ENCODE assay signal across 15 cellular contexts in the genomic region with DNA sequence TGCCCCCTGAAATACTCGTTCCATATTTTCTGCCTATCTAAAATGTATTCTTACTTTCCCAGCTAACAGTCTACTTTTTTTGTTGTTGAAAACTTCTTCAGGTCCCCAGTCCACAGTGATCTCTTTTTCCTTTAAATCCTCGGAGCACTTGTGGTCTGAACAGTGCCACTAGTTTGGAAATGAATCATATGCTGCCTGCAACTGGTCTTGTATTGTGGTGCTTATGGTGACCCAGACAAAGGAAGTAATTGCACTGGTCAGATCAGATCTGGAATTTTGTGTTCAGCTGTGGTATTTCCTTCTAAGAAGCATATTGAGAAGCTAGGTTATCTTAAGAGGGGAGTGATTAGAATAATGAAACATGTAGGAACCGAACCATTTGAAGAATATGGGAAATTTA. TPM values are rescaled to one million over a fixed set of nuclear protein-coding genes. Genes with fewer than 3 reads are reported as not detected.
DNase-seq lines count a peak whose midpoint lies in the region; ATAC-seq and TF ChIP-seq lines count a peak whose summit lies in the region.
"Had no signal": no experiment of that assay in that cellular context is flagged by ENCODE, and none has a peak within 500 bp of the region (broad histone marks: within the 10 kb centered on the region; RNA-seq: fewer than 3 reads in every experiment).

No MANE protein-coding gene starts in this region.

- no peaks in the 10 kb centered on the region for H3K36me3 ChIP-seq in PC-3 (ENCODE audit: low read depth, low read length)
- H3K36me3 ChIP-seq in upper lobe of left lung, result peaks cover 0 to 11% (median 0%) of the 10 kb centered on the region in 4 donors

- H3K4me1 ChIP-seq in PC-3 (ENCODE audit: insufficient read depth, low read length) (peaks cover 21% of the 10 kb centered on the region), upper lobe of left lung (peaks cover 8 to 36% (median 17%) of the 10 kb centered on the region in 4 donors)

- H3K27me3 Mint-ChIP-seq in progenitor cell of endocrine pancreas, result no peaks in the 10 kb centered on the region

- peak overlapping the region; percentile 2 for H3K4me3 Mint-ChIP-seq in progenitor cell of endocrine pancreas (ENCODE audit: low read depth)
- H3K4me3 Mint-ChIP-seq: CD8-positive, alpha-beta T cell had no signal

- H3K36me3 Mint-ChIP-seq in progenitor cell of endocrine pancreas (ENCODE audit: insufficient read depth), result peaks cover 3% of the 10 kb centered on the region
- H3K36me3 Mint-ChIP-seq: naive B cell had no signal

- H3K4me2 ChIP-seq in PC-3 (ENCODE audit: low read length), result peak overlapping the region; percentile 87; the same call in 1 of the 2 replicates

- TF ChIP-seq POLR2A in upper lobe of left lung (IDR thresholded peaks at IDR 0.05), result peak in 1 of 4 donors; percentile 14

- H3K4me3 ChIP-seq in GM12865 (ENCODE audit: low read depth, low read length) (no peak overlapping the region), PC-3 (ENCODE audit: low read length) (no peak overlapping the region), epithelial cell of esophagus (ENCODE audit: low read length) (no peak overlapping the region), upper lobe of left lung (peak overlapping the region in 1 of 4 donors; percentile 78)

- peaks cover 25% of the 10 kb centered on the region for H3K79me2 ChIP-seq in PC-3 (ENCODE audit: low read length)

- H3K9me3 Mint-ChIP-seq in progenitor cell of endocrine pancreas (ENCODE audit: low read depth), result no peaks in the 10 kb centered on the region
- H3K9me3 Mint-ChIP-seq: CD8-positive, alpha-beta T cell; naive B cell had no signal

- no peak overlapping the region for H2AFZ ChIP-seq in PC-3 (ENCODE audit: low read length)

- H3K27ac ChIP-seq in PC-3 (ENCODE audit: low read length), result no peak overlapping the region
- peak overlapping the region in 2 of 4 donors; percentile 50 to 95 for H3K27ac ChIP-seq in upper lobe of left lung

- WGBS in upper lobe of left lung, 2 donors, result 35 to 39% methylated on average over 3 of the region's 3 CpGs

- H3K9ac ChIP-seq in PC-3 (ENCODE audit: low read length), result no peak overlapping the region

- TF ChIP-seq CTCF in GM12865 (IDR thresholded peaks at IDR 0.05; ENCODE audit: insufficient read depth, low read depth, low read length, missing control alignments), result no peak
- no peak for TF ChIP-seq CTCF in PC-3 (conservative IDR thresholded peaks at IDR 0.05; ENCODE audit: low read depth, low read length)
- TF ChIP-seq CTCF in epithelial cell of esophagus (IDR thresholded peaks at IDR 0.05; ENCODE audit: insufficient read depth, low read depth, low read length, missing control alignments), result no peak
- no peak for TF ChIP-seq CTCF in progenitor cell of endocrine pancreas (IDR thresholded peaks at IDR 0.05; ENCODE audit: unreplicated experiment)
- no peak for TF ChIP-seq CTCF in upper lobe of left lung (IDR thresholded peaks at IDR 0.05)

- BruUV-seq in PC-3 (replicated peaks; lab: Mats Ljungman, UMichigan), result no TSS peak

- POLR2A ChIA-PET in PC-3 (lab: Charles Lee; ENCODE audit: unreplicated experiment), result no interaction called here

- no peaks in the 10 kb centered on the region for H3K9me2 ChIP-seq in PC-3 (replicated peaks; ENCODE audit: low read length)

- ATAC-seq in PC-3, result no peak
- ATAC-seq in left cardiac atrium, result no peak
- no peak for ATAC-seq in upper lobe of left lung (ENCODE audit: low FRiP score in 2 of 2)
- ATAC-seq: CD8-positive, alpha-beta T cell; esophagus mucosa had no signal

- peak overlapping the region; percentile 76 for H3K27ac Mint-ChIP-seq in progenitor cell of endocrine pancreas
- H3K27ac Mint-ChIP-seq: CD8-positive, alpha-beta T cell; naive B cell had no signal

- CTCF ChIA-PET in PC-3 (lab: Charles Lee), result no interaction called here

- TF ChIP-seq EP300 in upper lobe of left lung (IDR thresholded peaks at IDR 0.05), result no peak

- H3K27me3 ChIP-seq in PC-3 (ENCODE audit: low read length) (no peaks in the 10 kb centered on the region), upper lobe of left lung (no peaks in the 10 kb centered on the region)

- peaks cover 32% of the 10 kb centered on the region for H3K4me1 Mint-ChIP-seq in progenitor cell of endocrine pancreas (ENCODE audit: low read depth)

- intact Hi-C loops in PC-3 (cut with micrococcal nuclease) (loop anchor here (10.0 kb wide), 2 partner anchors 90 to 310 kb away; no protein-coding TSS in a partner anchor), head of caudate nucleus (cut with DNase I) (loop anchor here (5.0 kb wide), 1 partner anchor 52 kb away; no protein-coding TSS in a partner anchor), left cardiac atrium (cut with DNase I) (no loop called here)

- H3F3A ChIP-seq in PC-3 (ENCODE audit: low read length, unreplicated experiment), result no peaks in the 10 kb centered on the region

- DNase-seq in GM12865 (ENCODE audit: low read depth), result peak; percentile 18
- DNase-seq in PC-3, result peak; percentile 29
- peak; percentile 19 for DNase-seq in epithelial cell of esophagus (ENCODE audit: low read depth)
- no peak for DNase-seq in progenitor cell of endocrine pancreas (ENCODE audit: low spot score, unreplicated experiment)
- no peak for DNase-seq in head of caudate nucleus
- DNase-seq in left cardiac atrium, result no peak
- DNase-seq in amniotic stem cell (lab: John Stamatoyannopoulos, UW), result no peak
- DNase-seq in upper lobe of left lung, result no peak
- DNase-seq: activated T-cell treated with anti-CD3 and anti-CD28 coated beads, Interleukin-2, amount 50 U/mL, for 48 hours; aorta; CD8-positive, alpha-beta T cell; naive B cell; NCI-H1436 treated with DMSO at 0.1 percent for 48 hours; small intestine had no signal

- no peaks in the 10 kb centered on the region for H4K20me1 ChIP-seq in PC-3 (ENCODE audit: low read length)

- H3K9me3 ChIP-seq in PC-3 (ENCODE audit: low read length) (no peaks in the 10 kb centered on the region), upper lobe of left lung (no peaks in the 10 kb centered on the region)

RNA-seq across cellular contexts. Expression of gene UNC13B, which starts 2.9 kb away (rescaled TPM):
- total RNA-seq in PC-3 (2014; rRNA removed), result 9.8 and 10.4 TPM in 2 replicates
- 111 and 114 TPM in 2 replicates for total RNA-seq in progenitor cell of endocrine pancreas
- 10 to 100 TPM; 17.8 to 23.0 TPM for total RNA-seq in left cardiac atrium
- 100 to 1,000 TPM in 5 of 6 donors, 10 to 100 TPM in 1; 68.3 to 300 (median 151) TPM for total RNA-seq in upper lobe of left lung

RNA-seq across cellular contexts. Expression of gene ATOSB, which starts 49.0 kb away (rescaled TPM):
- 9.2 and 10.2 TPM in 2 replicates for total RNA-seq in PC-3 (2014; rRNA removed)
- total RNA-seq in progenitor cell of endocrine pancreas, result 17.7 and 19.4 TPM in 2 replicates
- 10 to 100 TPM; 13.6 to 17.9 TPM for total RNA-seq in left cardiac atrium
- 10 to 100 TPM; 14.6 to 38.6 (median 29.7) TPM for total RNA-seq in upper lobe of left lung

Comparison
In these comparisons a context has a peak if more than half of its experiments do, and no peak if none do; other contexts are left out.
1. DNase-seq: peak in GM12865 (single experiment), PC-3 (single experiment) and epithelial cell of esophagus (single experiment); none in progenitor cell of endocrine pancreas (single experiment), head of caudate nucleus (0 of 42), left cardiac atrium (single experiment), amniotic stem cell (single experiment) and upper lobe of left lung (0 of 2).
2. intact Hi-C loops: an anchor here in PC-3 (10.0 kb wide) and head of caudate nucleus (5.0 kb wide); none called in left cardiac atrium.